Comparison of ENCODE assay signal across 1 cellular context in the genomic region with DNA sequence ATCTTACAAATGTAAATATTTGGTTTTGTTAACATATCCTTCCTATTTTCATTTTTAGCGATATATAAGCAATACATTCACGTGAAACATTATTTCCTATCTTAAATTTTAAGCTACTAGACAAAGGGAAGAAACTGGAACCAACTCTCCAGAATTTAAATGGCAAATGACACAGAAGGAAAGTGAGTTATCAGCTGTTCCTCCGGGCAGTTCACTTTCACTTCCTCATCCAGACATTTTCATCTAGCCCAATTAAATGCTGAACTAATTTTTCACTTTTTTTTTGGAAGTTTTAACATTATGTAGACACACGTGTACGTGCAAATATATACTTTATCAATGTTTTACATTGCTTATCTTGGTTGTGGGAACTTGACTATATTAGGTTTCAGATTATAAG.
TF ChIP-seq lines count a peak whose summit lies in the region.

No MANE protein-coding gene starts in this region.

TF ChIP-seq in GM12878, 131 proteins besides CTCF, POLR2A, EP300 and RAD21 (continued from another document):
- TF ChIP-seq, protein P1, sequence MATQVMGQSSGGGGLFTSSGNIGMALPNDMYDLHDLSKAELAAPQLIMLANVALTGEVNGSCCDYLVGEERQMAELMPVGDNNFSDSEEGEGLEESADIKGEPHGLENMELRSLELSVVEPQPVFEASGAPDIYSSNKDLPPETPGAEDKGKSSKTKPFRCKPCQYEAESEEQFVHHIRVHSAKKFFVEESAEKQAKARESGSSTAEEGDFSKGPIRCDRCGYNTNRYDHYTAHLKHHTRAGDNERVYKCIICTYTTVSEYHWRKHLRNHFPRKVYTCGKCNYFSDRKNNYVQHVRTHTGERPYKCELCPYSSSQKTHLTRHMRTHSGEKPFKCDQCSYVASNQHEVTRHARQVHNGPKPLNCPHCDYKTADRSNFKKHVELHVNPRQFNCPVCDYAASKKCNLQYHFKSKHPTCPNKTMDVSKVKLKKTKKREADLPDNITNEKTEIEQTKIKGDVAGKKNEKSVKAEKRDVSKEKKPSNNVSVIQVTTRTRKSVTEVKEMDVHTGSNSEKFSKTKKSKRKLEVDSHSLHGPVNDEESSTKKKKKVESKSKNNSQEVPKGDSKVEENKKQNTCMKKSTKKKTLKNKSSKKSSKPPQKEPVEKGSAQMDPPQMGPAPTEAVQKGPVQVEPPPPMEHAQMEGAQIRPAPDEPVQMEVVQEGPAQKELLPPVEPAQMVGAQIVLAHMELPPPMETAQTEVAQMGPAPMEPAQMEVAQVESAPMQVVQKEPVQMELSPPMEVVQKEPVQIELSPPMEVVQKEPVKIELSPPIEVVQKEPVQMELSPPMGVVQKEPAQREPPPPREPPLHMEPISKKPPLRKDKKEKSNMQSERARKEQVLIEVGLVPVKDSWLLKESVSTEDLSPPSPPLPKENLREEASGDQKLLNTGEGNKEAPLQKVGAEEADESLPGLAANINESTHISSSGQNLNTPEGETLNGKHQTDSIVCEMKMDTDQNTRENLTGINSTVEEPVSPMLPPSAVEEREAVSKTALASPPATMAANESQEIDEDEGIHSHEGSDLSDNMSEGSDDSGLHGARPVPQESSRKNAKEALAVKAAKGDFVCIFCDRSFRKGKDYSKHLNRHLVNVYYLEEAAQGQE (IDR thresholded peaks at IDR 0.05; ENCODE audit: low read depth, low read length) = no peak
- peak; percentile 54; the same call in 1 of the 3 replicates for TF ChIP-seq POU2F2 (IDR thresholded peaks at IDR 0.05; ENCODE audit: borderline replicate concordance, low read depth, low read length)
- TF ChIP-seq TCF12 (IDR thresholded peaks at IDR 0.05; ENCODE audit: low read depth, low read length) = peak; percentile 65
- TF ChIP-seq, protein P2, sequence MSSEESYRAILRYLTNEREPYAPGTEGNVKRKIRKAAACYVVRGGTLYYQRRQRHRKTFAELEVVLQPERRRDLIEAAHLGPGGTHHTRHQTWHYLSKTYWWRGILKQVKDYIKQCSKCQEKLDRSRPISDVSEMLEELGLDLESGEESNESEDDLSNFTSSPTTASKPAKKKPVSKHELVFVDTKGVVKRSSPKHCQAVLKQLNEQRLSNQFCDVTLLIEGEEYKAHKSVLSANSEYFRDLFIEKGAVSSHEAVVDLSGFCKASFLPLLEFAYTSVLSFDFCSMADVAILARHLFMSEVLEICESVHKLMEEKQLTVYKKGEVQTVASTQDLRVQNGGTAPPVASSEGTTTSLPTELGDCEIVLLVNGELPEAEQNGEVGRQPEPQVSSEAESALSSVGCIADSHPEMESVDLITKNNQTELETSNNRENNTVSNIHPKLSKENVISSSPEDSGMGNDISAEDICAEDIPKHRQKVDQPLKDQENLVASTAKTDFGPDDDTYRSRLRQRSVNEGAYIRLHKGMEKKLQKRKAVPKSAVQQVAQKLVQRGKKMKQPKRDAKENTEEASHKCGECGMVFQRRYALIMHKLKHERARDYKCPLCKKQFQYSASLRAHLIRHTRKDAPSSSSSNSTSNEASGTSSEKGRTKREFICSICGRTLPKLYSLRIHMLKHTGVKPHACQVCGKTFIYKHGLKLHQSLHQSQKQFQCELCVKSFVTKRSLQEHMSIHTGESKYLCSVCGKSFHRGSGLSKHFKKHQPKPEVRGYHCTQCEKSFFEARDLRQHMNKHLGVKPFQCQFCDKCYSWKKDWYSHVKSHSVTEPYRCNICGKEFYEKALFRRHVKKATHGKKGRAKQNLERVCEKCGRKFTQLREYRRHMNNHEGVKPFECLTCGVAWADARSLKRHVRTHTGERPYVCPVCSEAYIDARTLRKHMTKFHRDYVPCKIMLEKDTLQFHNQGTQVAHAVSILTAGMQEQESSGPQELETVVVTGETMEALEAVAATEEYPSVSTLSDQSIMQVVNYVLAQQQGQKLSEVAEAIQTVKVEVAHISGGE (CRISPR knock-in tag; IDR thresholded peaks at IDR 0.05) = no peak
- peak; percentile 93 for TF ChIP-seq IRF4 (IDR thresholded peaks at IDR 0.05; ENCODE audit: low read depth, low read length)
- no peak for TF ChIP-seq CEBPB (IDR thresholded peaks at IDR 0.05; ENCODE audit: borderline replicate concordance in 1 of 2, low read depth in 2 of 2, low read length in 2 of 2)
- TF ChIP-seq, protein P3, sequence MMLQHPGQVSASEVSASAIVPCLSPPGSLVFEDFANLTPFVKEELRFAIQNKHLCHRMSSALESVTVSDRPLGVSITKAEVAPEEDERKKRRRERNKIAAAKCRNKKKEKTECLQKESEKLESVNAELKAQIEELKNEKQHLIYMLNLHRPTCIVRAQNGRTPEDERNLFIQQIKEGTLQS (IDR thresholded peaks at IDR 0.05; ENCODE audit: borderline replicate concordance, extremely low read depth, low read depth, low read length) = no peak
- TF ChIP-seq HDAC6 (IDR thresholded peaks at IDR 0.05; ENCODE audit: unreplicated experiment) = no peak
- TF ChIP-seq, protein P4, sequence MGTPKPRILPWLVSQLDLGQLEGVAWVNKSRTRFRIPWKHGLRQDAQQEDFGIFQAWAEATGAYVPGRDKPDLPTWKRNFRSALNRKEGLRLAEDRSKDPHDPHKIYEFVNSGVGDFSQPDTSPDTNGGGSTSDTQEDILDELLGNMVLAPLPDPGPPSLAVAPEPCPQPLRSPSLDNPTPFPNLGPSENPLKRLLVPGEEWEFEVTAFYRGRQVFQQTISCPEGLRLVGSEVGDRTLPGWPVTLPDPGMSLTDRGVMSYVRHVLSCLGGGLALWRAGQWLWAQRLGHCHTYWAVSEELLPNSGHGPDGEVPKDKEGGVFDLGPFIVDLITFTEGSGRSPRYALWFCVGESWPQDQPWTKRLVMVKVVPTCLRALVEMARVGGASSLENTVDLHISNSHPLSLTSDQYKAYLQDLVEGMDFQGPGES (IDR thresholded peaks at IDR 0.05) = no peak
- TF ChIP-seq JUNB (IDR thresholded peaks at IDR 0.05) = peak; percentile 92
- TF ChIP-seq RB1 (IDR thresholded peaks at IDR 0.05; ENCODE audit: borderline replicate concordance) = no peak
- TF ChIP-seq, protein P5, sequence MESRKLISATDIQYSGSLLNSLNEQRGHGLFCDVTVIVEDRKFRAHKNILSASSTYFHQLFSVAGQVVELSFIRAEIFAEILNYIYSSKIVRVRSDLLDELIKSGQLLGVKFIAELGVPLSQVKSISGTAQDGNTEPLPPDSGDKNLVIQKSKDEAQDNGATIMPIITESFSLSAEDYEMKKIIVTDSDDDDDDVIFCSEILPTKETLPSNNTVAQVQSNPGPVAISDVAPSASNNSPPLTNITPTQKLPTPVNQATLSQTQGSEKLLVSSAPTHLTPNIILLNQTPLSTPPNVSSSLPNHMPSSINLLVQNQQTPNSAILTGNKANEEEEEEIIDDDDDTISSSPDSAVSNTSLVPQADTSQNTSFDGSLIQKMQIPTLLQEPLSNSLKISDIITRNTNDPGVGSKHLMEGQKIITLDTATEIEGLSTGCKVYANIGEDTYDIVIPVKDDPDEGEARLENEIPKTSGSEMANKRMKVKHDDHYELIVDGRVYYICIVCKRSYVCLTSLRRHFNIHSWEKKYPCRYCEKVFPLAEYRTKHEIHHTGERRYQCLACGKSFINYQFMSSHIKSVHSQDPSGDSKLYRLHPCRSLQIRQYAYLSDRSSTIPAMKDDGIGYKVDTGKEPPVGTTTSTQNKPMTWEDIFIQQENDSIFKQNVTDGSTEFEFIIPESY (IDR thresholded peaks at IDR 0.05) = no peak
- no peak for TF ChIP-seq YBX1 (IDR thresholded peaks at IDR 0.05)
- TF ChIP-seq YY1 (IDR thresholded peaks at IDR 0.05; ENCODE audit: low read depth, low read length) = no peak
- no peak for TF ChIP-seq FOXM1 (IDR thresholded peaks at IDR 0.05; ENCODE audit: low read depth, low read length)
- peak; percentile 37 for TF ChIP-seq RUNX3 (IDR thresholded peaks at IDR 0.05; ENCODE audit: low read length)
- TF ChIP-seq ZNF207 (IDR thresholded peaks at IDR 0.05; ENCODE audit: borderline replicate concordance) = no peak
TF ChIP-seq in GM12878: peak in this region for 30.
